Comparison of ENCODE assay signal across 8 cellular contexts in the genomic region with DNA sequence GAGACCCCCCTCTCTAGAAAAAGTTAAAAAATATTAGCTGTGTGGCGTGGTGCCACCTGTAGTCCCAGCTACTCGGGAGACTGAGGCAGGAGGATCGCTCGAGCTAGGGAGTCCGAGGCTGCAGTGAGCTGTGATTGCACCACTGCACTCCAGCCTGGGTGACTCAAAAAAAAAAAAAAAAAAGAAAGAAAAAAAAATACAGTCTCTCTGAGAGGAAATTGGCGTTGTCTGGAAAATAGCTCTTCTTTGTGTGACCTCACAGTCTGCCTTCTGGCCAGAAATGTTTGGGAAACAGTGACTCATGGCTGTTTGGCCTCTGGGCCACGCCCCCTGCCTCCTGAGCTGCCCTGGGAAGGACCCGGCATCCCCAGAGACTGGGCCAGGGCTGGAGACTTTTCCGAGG. TPM values are rescaled to one million over a fixed set of nuclear protein-coding genes. Genes with fewer than 3 reads are reported as not detected.
DNase-seq lines count a peak whose midpoint lies in the region; ATAC-seq and TF ChIP-seq lines count a peak whose summit lies in the region.

No MANE protein-coding gene starts in this region.

- H3K4me1 Mint-ChIP-seq in Caco-2 (ENCODE audit: low read depth, unreplicated experiment), result no peaks in the 10 kb centered on the region

- no peak overlapping the region for H3K4me3 Mint-ChIP-seq in Caco-2 (ENCODE audit: unreplicated experiment)

- no TSS peak for BruUV-seq in Caco-2 (replicated peaks; lab: Mats Ljungman, UMichigan)

- POLR2A ChIA-PET in Caco-2 (lab: Charles Lee), result interaction anchor here (0.6 to 1.4 kb wide), 7 partner anchors 11 to 137 kb away, joined by 4 to 13 read pairs (median 7); a partner anchor contains a TSS

- no peaks in the 10 kb centered on the region for H3K27me3 Mint-ChIP-seq in Caco-2 (ENCODE audit: insufficient read depth, unreplicated experiment)

- H3K9me3 Mint-ChIP-seq in Caco-2 (ENCODE audit: unreplicated experiment), result no peaks in the 10 kb centered on the region

- peak overlapping the region; percentile 45 for H3K27ac Mint-ChIP-seq in Caco-2 (ENCODE audit: unreplicated experiment)

- no peaks in the 10 kb centered on the region for H3K36me3 Mint-ChIP-seq in Caco-2 (ENCODE audit: insufficient read depth, unreplicated experiment)

- TF ChIP-seq CTCF in Caco-2 (IDR thresholded peaks at IDR 0.05; ENCODE audit: insufficient read depth in 1 of 2, low read depth in 1 of 2, low read length in 1 of 2, severe bottlenecking in 1 of 2, unreplicated experiment in 1 of 2) (no peak), testis (IDR thresholded peaks at IDR 0.05) (no peak)

- intact Hi-C loops in Caco-2 (cut with micrococcal nuclease; ENCODE audit: unreplicated experiment), result no loop called here
- intact Hi-C loops in testis (cut with DNase I; ENCODE audit: low total_unique reads), result no loop called here

- WGBS in testis, 2 donors, result 41 to 52% methylated on average over 9 of the region's 9 CpGs

- no peak for TF ChIP-seq POLR2A in testis (IDR thresholded peaks at IDR 0.05)

- H3K9me3 ChIP-seq in Caco-2 (no peaks in the 10 kb centered on the region), testis (no peaks in the 10 kb centered on the region)

- H3K4me3 ChIP-seq in Caco-2 (ENCODE audit: low read depth, low read length), result no peak overlapping the region
- no peak overlapping the region for H3K4me3 ChIP-seq in testis

- no peak for ATAC-seq in activated CD4-positive, CD25-positive, alpha-beta regulatory T cell treated with anti-CD3 and anti-CD28 coated beads, Interleukin-2, amount 50 U/mL, for 24 hours
- no peak for ATAC-seq in HG03432 (IDR thresholded peaks at IDR 0.05; ENCODE audit: unreplicated experiment)

- H3K36me3 ChIP-seq in Caco-2 (ENCODE audit: control insufficient read depth, insufficient read depth, low read length) (no peaks in the 10 kb centered on the region), testis (ENCODE audit: low read depth, missing control alignments) (no peaks in the 10 kb centered on the region)

- H3K27ac ChIP-seq in caudate nucleus (ENCODE audit: low read depth, low read length) (peak overlapping the region; percentile 71), layer of hippocampus (ENCODE audit: low read depth, low read length) (peak overlapping the region; percentile 82), testis (peak overlapping the region in 1 of 2 donors; percentile 63)

- CTCF ChIA-PET in Caco-2 (lab: Charles Lee), result interaction anchor here (0.6 to 1.4 kb wide), 9 partner anchors 10 to 231 kb away, joined by 3 to 18 read pairs (median 5); a partner anchor contains a TSS

- DNase-seq in Caco-2, result peak; percentile 79 to 86
- DNase-seq in NCI-H146 treated with DMSO at 0.1 percent for 48 hours (lab: John Stamatoyannopoulos, UW; ENCODE audit: unreplicated experiment), result peak; percentile 9
- peak in 13 of 61 donors; percentile 4 to 48 (median 15) for DNase-seq in caudate nucleus (lab: John Stamatoyannopoulos, UW)
- peak; percentile 90 for DNase-seq in testis
- no peak for DNase-seq in NCI-H82 treated with DMSO at 0.1 percent for 48 hours (lab: John Stamatoyannopoulos, UW; ENCODE audit: unreplicated experiment)

- H3K27me3 ChIP-seq in Caco-2 (replicated peaks; ENCODE audit: control insufficient read depth, insufficient read depth, low read length) (no peaks in the 10 kb centered on the region), layer of hippocampus (ENCODE audit: control insufficient read depth, insufficient read depth, low read length) (no peaks in the 10 kb centered on the region), testis (no peaks in the 10 kb centered on the region)

- H3K4me1 ChIP-seq in Caco-2 (peaks cover 11% of the 10 kb centered on the region; the same call in 1 of the 2 replicates), testis (peaks cover 11% of the 10 kb centered on the region)

RNA-seq across cellular contexts. Expression of a gene that starts 10.7 kb away (rescaled TPM):
- total RNA-seq in Caco-2 (2022) (13.8 and 15.2 TPM in 2 replicates), testis (10 to 100 TPM; 62.6 to 84.5 TPM)
- 35.3 TPM for polyA plus RNA-seq in testis (ENCODE audit: insufficient read depth, low read depth, low replicate concordance)

RNA-seq across cellular contexts. Expression of a gene that starts 21.0 kb away (rescaled TPM):
- total RNA-seq in Caco-2 (2022) (271 and 286 TPM in 2 replicates), testis (100 to 1,000 TPM; 164 to 177 TPM)
- 198 TPM for polyA plus RNA-seq in testis (ENCODE audit: insufficient read depth, low read depth, low replicate concordance)

RNA-seq across cellular contexts. Expression of a gene that starts 33.7 kb away (rescaled TPM):
- total RNA-seq in Caco-2 (2022) (86.3 and 91.3 TPM in 2 replicates), testis (10 to 100 TPM; 84.4 to 95.2 TPM)
- polyA plus RNA-seq in testis (ENCODE audit: insufficient read depth, low read depth, low replicate concordance), result 126 TPM

RNA-seq across cellular contexts. Expression of a gene that starts 59.9 kb away (rescaled TPM):
- total RNA-seq in Caco-2 (2022) (0.63 and 1.2 TPM in 2 replicates), testis (10 to 100 TPM; 10.2 to 18.5 TPM)
- polyA plus RNA-seq in testis (ENCODE audit: insufficient read depth, low read depth, low replicate concordance), result 10.0 TPM
